ENCODE assay signal across 28 cellular contexts in the genomic region with DNA sequence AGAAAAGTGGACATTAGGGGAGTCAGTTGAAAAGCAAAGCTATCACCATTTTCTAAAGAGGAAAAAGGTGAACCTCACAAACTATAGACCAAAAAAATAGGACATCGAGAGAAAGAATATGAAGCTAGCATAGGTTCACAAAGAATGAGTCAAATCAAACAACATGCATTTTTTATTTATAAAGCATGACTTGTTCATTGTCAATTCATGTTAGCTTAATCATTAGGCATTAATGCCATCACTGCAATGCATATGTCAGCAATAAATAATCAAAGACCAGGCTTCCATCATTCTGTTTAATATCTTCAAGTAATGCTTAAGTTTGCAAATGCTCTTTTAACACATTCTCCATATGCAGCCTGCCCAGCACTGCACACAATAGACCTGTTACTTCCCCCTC.
"Had no signal": no experiment of that assay in that cellular context is flagged by ENCODE, and none has a peak within 500 bp of the region (broad histone marks: within the 10 kb centered on the region; RNA-seq: fewer than 3 reads in every experiment).

No MANE protein-coding gene starts in this region.

- H3K4me1 Mint-ChIP-seq: activated naive CD8-positive, alpha-beta T cell treated with anti-CD3 and anti-CD28 coated beads for 36 hours; naive thymus-derived CD8-positive, alpha-beta T cell; neural crest cell; stimulated activated naive B cell treated with anti-CD40 and anti-IgM and Interleukin-4, amounts not matched to agents 10 μg/mL and 1 μg/mL and 100 μg/mL, for 72 hours had no signal

- ATAC-seq: effector memory CD8-positive, alpha-beta T cell; naive thymus-derived CD8-positive, alpha-beta T cell; stimulated activated naive B cell treated with anti-CD40 and anti-IgM and Interleukin-4, amounts not matched to agents 10 μg/mL and 1 μg/mL and 100 μg/mL, for 72 hours had no signal

- H3K27ac ChIP-seq: adrenal gland, ascending aorta, esophagus squamous epithelium, left lung, lower lobe of right lung, parathyroid adenoma, psoas muscle, suprapubic skin, tibial artery, upper lobe of right lung, VCaP had no signal

- H3K4me3 Mint-ChIP-seq: activated naive CD8-positive, alpha-beta T cell treated with anti-CD3 and anti-CD28 coated beads for 36 hours; activated T-cell treated with anti-CD3 and anti-CD28 coated beads, Interleukin-2, amount 50 U/mL, for 72 hours; brain; effector memory CD8-positive, alpha-beta T cell; naive thymus-derived CD8-positive, alpha-beta T cell; neural crest cell; stimulated activated naive B cell treated with anti-CD40 and anti-IgM and Interleukin-4, amounts not matched to agents 10 μg/mL and 1 μg/mL and 100 μg/mL, for 72 hours had no signal

- H3K9me3 ChIP-seq: adrenal gland, ascending aorta, esophagus squamous epithelium, left lung, lower lobe of right lung, psoas muscle, suprapubic skin, tibial artery, upper lobe of right lung had no signal

- H3K27me3 Mint-ChIP-seq: brain; effector memory CD8-positive, alpha-beta T cell; stimulated activated naive B cell treated with anti-CD40 and anti-IgM and Interleukin-4, amounts not matched to agents 10 μg/mL and 1 μg/mL and 100 μg/mL, for 72 hours had no signal

- H3K4me1 ChIP-seq: esophagus squamous epithelium, lower lobe of right lung, parathyroid adenoma, upper lobe of right lung had no signal

- H3K36me3 ChIP-seq: adrenal gland, ascending aorta, left lung, suprapubic skin, upper lobe of right lung had no signal

- H3K27ac Mint-ChIP-seq: activated naive CD8-positive, alpha-beta T cell treated with anti-CD3 and anti-CD28 coated beads for 36 hours; activated T-cell treated with anti-CD3 and anti-CD28 coated beads, Interleukin-2, amount 50 U/mL, for 72 hours; brain; effector memory CD8-positive, alpha-beta T cell; naive thymus-derived CD8-positive, alpha-beta T cell; stimulated activated naive B cell treated with anti-CD40 and anti-IgM and Interleukin-4, amounts not matched to agents 10 μg/mL and 1 μg/mL and 100 μg/mL, for 72 hours had no signal

- DNase-seq: activated CD4-positive, alpha-beta T cell treated with anti-CD3 and anti-CD28 coated beads for 4 hours; activated CD4-positive, alpha-beta T cell treated with anti-CD3 and anti-CD28 coated beads, Interleukin-2, amount 50 U/mL, for 4 hours; activated naive CD4-positive, alpha-beta T cell treated with Interleukin-2 at 50 U/mL for 16 hours; activated naive CD8-positive, alpha-beta T cell treated with anti-CD3 and anti-CD28 coated beads for 36 hours; activated T-cell treated with anti-CD3 and anti-CD28 coated beads for 4 hours; activated T-cell treated with anti-CD3 and anti-CD28 coated beads, Interleukin-2, amount 50 U/mL, for 72 hours; adrenal gland; cortex of kidney; effector memory CD8-positive, alpha-beta T cell; esophagus squamous epithelium; left lung; lower lobe of right lung; naive thymus-derived CD8-positive, alpha-beta T cell; nucleus accumbens; psoas muscle; stimulated activated CD4-positive, alpha-beta T cell treated with anti-CD3 and anti-CD28 coated beads, Interleukin-15, amount 100 ng/mL, for 24 hours; stimulated activated CD4-positive, alpha-beta T cell treated with anti-CD3 and anti-CD28 coated beads, Interleukin-2, amount 100 ng/mL, for 24 hours; stimulated activated naive B cell treated with anti-CD40 and anti-IgM and Interleukin-4, amounts not matched to agents 10 μg/mL and 1 μg/mL and 100 μg/mL, for 72 hours; T-helper 9 cell; tibial artery; upper lobe of right lung had no signal

- H3K9me3 Mint-ChIP-seq: activated naive CD8-positive, alpha-beta T cell treated with anti-CD3 and anti-CD28 coated beads for 36 hours; activated T-cell treated with anti-CD3 and anti-CD28 coated beads, Interleukin-2, amount 50 U/mL, for 72 hours; brain; naive thymus-derived CD8-positive, alpha-beta T cell; neural crest cell; stimulated activated naive B cell treated with anti-CD40 and anti-IgM and Interleukin-4, amounts not matched to agents 10 μg/mL and 1 μg/mL and 100 μg/mL, for 72 hours had no signal

- H3K27me3 ChIP-seq: adrenal gland, ascending aorta, esophagus squamous epithelium, left lung, suprapubic skin, tibial artery, upper lobe of right lung had no signal

- H3K4me3 ChIP-seq: adrenal gland, ascending aorta, esophagus squamous epithelium, left lung, lower lobe of right lung, psoas muscle, smooth muscle cell, suprapubic skin, tibial artery, upper lobe of right lung had no signal

- H3K36me3 Mint-ChIP-seq: activated naive CD8-positive, alpha-beta T cell treated with anti-CD3 and anti-CD28 coated beads for 36 hours; naive thymus-derived CD8-positive, alpha-beta T cell; stimulated activated naive B cell treated with anti-CD40 and anti-IgM and Interleukin-4, amounts not matched to agents 10 μg/mL and 1 μg/mL and 100 μg/mL, for 72 hours had no signal
